In genomic region chr6:24043848-24044247, GRCh38 we compare ENCODE assay signal across 29 cellular contexts.
"Had no signal": no experiment of that assay in that cellular context is flagged by ENCODE, and none has a peak within 500 bp of the region (broad histone marks: within the 10 kb centered on the region; RNA-seq: fewer than 3 reads in every experiment).

No MANE protein-coding gene starts in this region.

- H3K27ac ChIP-seq: neutrophil, parathyroid adenoma, psoas muscle, skin epidermis, spleen, suprapubic skin, testis, tibial artery, transverse colon, upper lobe of right lung, uterus had no signal

- H3K27me3 ChIP-seq: neutrophil, spleen, suprapubic skin, testis, tibial artery, transverse colon, upper lobe of right lung, uterus had no signal

- DNase-seq: naive thymus-derived CD8-positive, alpha-beta T cell; nephron progenitor cell; nucleus accumbens; posterior cingulate gyrus; psoas muscle; right cardiac atrium; spleen; stimulated activated CD4-positive, alpha-beta T cell treated with anti-CD3 and anti-CD28 coated beads, Interleukin-12 subunit alpha, Interleukin-12 subunit beta, amount 100 ng/mL, for 4 hours; stimulated activated CD4-positive, alpha-beta T cell treated with anti-CD3 and anti-CD28 coated beads, Interleukin-1b, Interleukin-23, amount 100 ng/mL, for 48 hours; stimulated activated CD4-positive, alpha-beta T cell treated with anti-CD3 and anti-CD28 coated beads, Interleukin-4, amount 100 ng/mL, for 1 hour; stimulated activated CD4-positive, alpha-beta T cell treated with anti-CD3 and anti-CD28 coated beads, Interleukin-4, amount 100 ng/mL, for 4 hours; stimulated activated CD8-positive, alpha-beta memory T cell treated with anti-CD3 and anti-CD28 coated beads, Interleukin-4, amount 100 ng/mL, for 48 hours; stimulated activated naive CD4-positive, alpha-beta T cell; stimulated activated naive CD8-positive, alpha-beta T cell treated with anti-CD3 and anti-CD28 coated beads, Interleukin-15, amount 100 ng/mL, for 72 hours; stimulated activated naive CD8-positive, alpha-beta T cell treated with anti-CD3 and anti-CD28 coated beads, Interleukin-15, Interleukin-2, amounts not matched to agents 100 U/mL and 50 U/mL, for 24 hours; substantia nigra; testis; tibial artery; transverse colon; upper lobe of right lung; uterus had no signal

- H3K4me3 ChIP-seq: psoas muscle, skin epidermis, smooth muscle cell, spleen, suprapubic skin, testis, tibial artery, transverse colon, upper lobe of right lung, uterus had no signal

- H3K4me2 ChIP-seq: smooth muscle cell had no signal

- H3K4me1 ChIP-seq: parathyroid adenoma, psoas muscle, spleen, suprapubic skin, testis, tibial artery, transverse colon, upper lobe of right lung, uterus had no signal

- ATAC-seq: naive thymus-derived CD8-positive, alpha-beta T cell; natural killer cell treated with Interleukin-12 subunit alpha and Interleukin-12 subunit beta and Interleukin-15 and Interleukin-18, amount 100 ng/mL, for 72 hours; psoas muscle; right cardiac atrium; sciatic nerve; stimulated activated memory B cell treated with anti-CD40 and anti-IgM and Interleukin-4, amounts not matched to agents 10 μg/mL and 1 μg/mL and 100 μg/mL, for 72 hours; stimulated activated naive CD8-positive, alpha-beta T cell treated with anti-CD3 and anti-CD28 coated beads, Interleukin-15, amount 100 ng/mL, for 72 hours; stimulated activated naive CD8-positive, alpha-beta T cell treated with anti-CD3 and anti-CD28 coated beads, Interleukin-15, Interleukin-2, amounts not matched to agents 100 U/mL and 50 U/mL, for 24 hours; upper lobe of right lung had no signal

- H2AFZ ChIP-seq: parathyroid adenoma had no signal

- H3K9me3 ChIP-seq: neutrophil, suprapubic skin, testis, transverse colon, uterus had no signal

- H3K9ac ChIP-seq: parathyroid adenoma had no signal

- H3K36me3 ChIP-seq: neutrophil, spleen, suprapubic skin, tibial artery, transverse colon, upper lobe of right lung, uterus had no signal
